1 cellular context compared by ENCODE assay signal in genomic region chr17:38798614-38799500, GRCh38.
A peak's percentile ranks its signal among the peaks of the same experiment; 100 is the strongest.
TF ChIP-seq lines count a peak whose summit lies in the region.

No MANE protein-coding gene starts in this region.

TF ChIP-seq in HEK293, 187 proteins besides CTCF, POLR2A, EP300 and RAD21 (continued from another document and continues in another):
- no peak for TF ChIP-seq PRDM2 (tag by site-specific recombination; IDR thresholded peaks at IDR 0.05; ENCODE audit: borderline replicate concordance)
- TF ChIP-seq ZNF76 (tag by site-specific recombination; IDR thresholded peaks at IDR 0.05; ENCODE audit: borderline replicate concordance, low read depth), result peak; percentile 50; the same call in 1 of the 2 replicates
- TF ChIP-seq ZNF221 (tag by site-specific recombination; IDR thresholded peaks at IDR 0.05; ENCODE audit: borderline replicate concordance), result no peak
- TF ChIP-seq ZBTB6 (tag by site-specific recombination; IDR thresholded peaks at IDR 0.05), result no peak
- TF ChIP-seq ZNF843 (tag by site-specific recombination; IDR thresholded peaks at IDR 0.05), result peak; percentile 38; the same call in 1 of the 2 replicates
- TF ChIP-seq ZFP69B (tag by site-specific recombination; IDR thresholded peaks at IDR 0.05), result no peak
- TF ChIP-seq HOXD13 (CRISPR knock-in tag; IDR thresholded peaks at IDR 0.05; ENCODE audit: borderline replicate concordance), result no peak
- TF ChIP-seq GLIS2 (tag by site-specific recombination; IDR thresholded peaks at IDR 0.05), result peak; percentile 97
- peak; percentile 33; the same call in 1 of the 2 replicates for TF ChIP-seq SP2 (tag by site-specific recombination; IDR thresholded peaks at IDR 0.05)
- TF ChIP-seq ZNF501 (tag by site-specific recombination; IDR thresholded peaks at IDR 0.05), result peak; percentile 19; the same call in 1 of the 2 replicates
- no peak for TF ChIP-seq BCL6B (tag by site-specific recombination; IDR thresholded peaks at IDR 0.05)
- no peak for TF ChIP-seq ZNF449 (tag by site-specific recombination; IDR thresholded peaks at IDR 0.05)
- no peak for TF ChIP-seq GFI1B (tag by site-specific recombination; IDR thresholded peaks at IDR 0.05)
- TF ChIP-seq ZNF510 (tag by site-specific recombination; IDR thresholded peaks at IDR 0.05; ENCODE audit: insufficient replicate concordance), result no peak
- TF ChIP-seq YY2 (tag by site-specific recombination; IDR thresholded peaks at IDR 0.05), result peak; percentile 33; the same call in 1 of the 2 replicates
- TF ChIP-seq ZNF146 (tag by site-specific recombination; IDR thresholded peaks at IDR 0.05), result 0 out of 2 replicates have a peak, but pooled peaks have one; percentile 14
- peak; percentile 62; the same call in 1 of the 2 replicates for TF ChIP-seq ZSCAN30 (tag by site-specific recombination; IDR thresholded peaks at IDR 0.05)
- peak; percentile 48; the same call in 1 of the 2 replicates for TF ChIP-seq ZNF394 (tag by site-specific recombination; IDR thresholded peaks at IDR 0.05; ENCODE audit: borderline replicate concordance)
- TF ChIP-seq ZBTB1 (tag by site-specific recombination; IDR thresholded peaks at IDR 0.05), result no peak
- TF ChIP-seq ZNF140 (tag by site-specific recombination; IDR thresholded peaks at IDR 0.05), result no peak
- peak; percentile 50; the same call in 1 of the 2 replicates for TF ChIP-seq ZNF366 (tag by site-specific recombination; conservative IDR thresholded peaks at IDR 0.05)
- no peak for TF ChIP-seq KLF10 (tag by site-specific recombination; IDR thresholded peaks at IDR 0.05)
- no peak for TF ChIP-seq ZNF184 (tag by site-specific recombination; IDR thresholded peaks at IDR 0.05)
- TF ChIP-seq EGR2 (tag by site-specific recombination; IDR thresholded peaks at IDR 0.05; ENCODE audit: low read depth), result peak; percentile 75
- TF ChIP-seq ZNF623 (tag by site-specific recombination; IDR thresholded peaks at IDR 0.05), result no peak
- TF ChIP-seq ZNF791 (tag by site-specific recombination; IDR thresholded peaks at IDR 0.05), result no peak
- TF ChIP-seq ZNF266 (tag by site-specific recombination; IDR thresholded peaks at IDR 0.05; ENCODE audit: low read depth), result no peak
- peak; percentile 35; the same call in 1 of the 2 replicates for TF ChIP-seq ZSCAN5A (tag by site-specific recombination; IDR thresholded peaks at IDR 0.05)
- no peak for TF ChIP-seq GLI4 (tag by site-specific recombination; IDR thresholded peaks at IDR 0.05)
- TF ChIP-seq ZNF645 (tag by site-specific recombination; IDR thresholded peaks at IDR 0.05), result no peak
- peak; percentile 75 for TF ChIP-seq GLIS1 (tag by site-specific recombination; IDR thresholded peaks at IDR 0.05)
- no peak for TF ChIP-seq SCRT1 (tag by site-specific recombination; IDR thresholded peaks at IDR 0.05; ENCODE audit: borderline replicate concordance)
- TF ChIP-seq ZNF37A (tag by site-specific recombination; IDR thresholded peaks at IDR 0.05), result no peak
- TF ChIP-seq SP7 (tag by site-specific recombination; IDR thresholded peaks at IDR 0.05), result peak; percentile 21
- TF ChIP-seq ZFP41 (tag by site-specific recombination; IDR thresholded peaks at IDR 0.05; ENCODE audit: borderline replicate concordance), result no peak
- peak; percentile 65 for TF ChIP-seq ZBTB8A (tag by site-specific recombination; IDR thresholded peaks at IDR 0.05)
- peak; percentile 81 for TF ChIP-seq ZNF600 (tag by site-specific recombination; IDR thresholded peaks at IDR 0.05)
- TF ChIP-seq ZNF148 (tag by site-specific recombination; IDR thresholded peaks at IDR 0.05; ENCODE audit: borderline replicate concordance), result no peak
- TF ChIP-seq ZNF555 (tag by site-specific recombination; conservative IDR thresholded peaks at IDR 0.05), result no peak
- peak; percentile 28; the same call in 1 of the 2 replicates for TF ChIP-seq ZNF610 (tag by site-specific recombination; IDR thresholded peaks at IDR 0.05; ENCODE audit: borderline replicate concordance)
- peak; percentile 57 for TF ChIP-seq ZIC2 (tag by site-specific recombination; IDR thresholded peaks at IDR 0.05)
- no peak for TF ChIP-seq ZNF174 (tag by site-specific recombination; IDR thresholded peaks at IDR 0.05)
- peak; percentile 78; the same call in 1 of the 2 replicates for TF ChIP-seq ZNF2 (tag by site-specific recombination; IDR thresholded peaks at IDR 0.05)
- no peak for TF ChIP-seq ZNF223 (tag by site-specific recombination; IDR thresholded peaks at IDR 0.05)
- peak; percentile 91; the same call in 1 of the 2 replicates for TF ChIP-seq KLF17 (tag by site-specific recombination; IDR thresholded peaks at IDR 0.05)
- peak; percentile 74 for TF ChIP-seq KLF16 (tag by site-specific recombination; IDR thresholded peaks at IDR 0.05)
- no peak for TF ChIP-seq ZBTB49 (tag by site-specific recombination; IDR thresholded peaks at IDR 0.05; ENCODE audit: low read depth)
